In the genomic region with DNA sequence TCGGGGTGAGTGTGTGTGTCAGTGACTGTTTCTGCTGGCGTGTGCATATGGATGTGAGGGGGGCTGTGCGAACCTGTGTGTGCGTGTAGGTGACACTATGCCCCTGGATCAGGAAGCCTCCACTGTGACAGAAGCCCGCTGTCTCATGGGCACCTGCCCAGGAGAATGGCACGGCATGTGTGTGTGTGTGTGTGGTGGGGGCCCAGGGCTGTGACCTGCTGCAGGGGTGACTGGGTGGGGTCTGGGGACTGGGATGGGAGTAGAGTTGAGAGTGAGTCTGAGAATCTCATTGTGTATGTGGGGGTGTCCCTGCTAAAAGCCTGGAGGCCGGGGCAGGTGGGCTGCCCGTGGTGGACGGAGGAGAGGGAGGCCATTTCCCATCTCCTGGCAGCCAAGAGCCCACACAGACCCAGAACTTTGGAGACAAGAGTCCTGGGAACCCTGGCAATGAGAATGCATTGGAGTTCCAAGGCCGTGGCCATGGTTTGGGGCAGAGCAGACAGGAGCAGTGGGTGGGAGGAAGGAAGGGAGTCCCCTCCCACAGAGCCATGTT, we compare ENCODE assay signal across 10 cellular contexts. TPM values are rescaled to one million over a fixed set of nuclear protein-coding genes. Genes with fewer than 3 reads are reported as not detected.
DNase-seq lines count a peak whose midpoint lies in the region; ATAC-seq and TF ChIP-seq lines count a peak whose summit lies in the region.
"Had no signal": no experiment of that assay in that cellular context is flagged by ENCODE, and none has a peak within 500 bp of the region (broad histone marks: within the 10 kb centered on the region; RNA-seq: fewer than 3 reads in every experiment).

No MANE protein-coding gene starts in this region.

- intact Hi-C loops in cardiac septum (cut with DNase I): no loop called here
- intact Hi-C loops in left cardiac atrium (cut with DNase I): no loop called here

- H3K27ac ChIP-seq in brain microvascular endothelial cell: peak overlapping the region; percentile 21
- H3K27ac ChIP-seq in urinary bladder (ENCODE audit: low read depth): peak overlapping the region; percentile 88

- no peaks in the 10 kb centered on the region for H3K9me3 ChIP-seq in mucosa of stomach (ENCODE audit: control insufficient read depth, low read length)

- TF ChIP-seq CTCF in brain microvascular endothelial cell (IDR thresholded peaks at IDR 0.05; ENCODE audit: low read depth, low read length, missing control alignments): no peak

- H3K4me3 ChIP-seq in brain microvascular endothelial cell (ENCODE audit: low read depth, low read length) (no peak overlapping the region), mucosa of stomach (ENCODE audit: low read length) (peak overlapping the region; percentile 89), urinary bladder (ENCODE audit: low read depth, low read length) (peak overlapping the region; percentile 6)

- no peak for ATAC-seq in left cardiac atrium
- ATAC-seq in HG02840 (IDR thresholded peaks at IDR 0.05; ENCODE audit: low FRiP score, unreplicated experiment): no peak

- in situ Hi-C loops in brain microvascular endothelial cell (cut with HindIII; ENCODE audit: low pct_ligation_motif_present, low sequenced_read_pairs): no loop called here

- 58% methylated on average over 10 of the region's 10 CpGs for WGBS in urinary bladder

- peak overlapping the region; percentile 97 for H3K9ac ChIP-seq in mucosa of stomach (ENCODE audit: low read length)

- H3K4me1 ChIP-seq in mucosa of stomach (ENCODE audit: control insufficient read depth, insufficient read depth, low read length): peaks cover 38% of the 10 kb centered on the region
- H3K4me1 ChIP-seq in urinary bladder (ENCODE audit: insufficient read depth): no peaks in the 10 kb centered on the region

- DNase-seq in cardiac septum (ENCODE audit: low spot score): peak; percentile 51
- DNase-seq in left cardiac atrium: no peak
- no peak for DNase-seq in brain microvascular endothelial cell
- DNase-seq in HPDE6-E6E7 (ENCODE audit: extremely low spot score): no peak
- no peak for DNase-seq in CD1c-positive myeloid dendritic cell (ENCODE audit: extremely low spot score)
- DNase-seq: cortex of kidney, HFFc6 had no signal

- H3K36me3 ChIP-seq in brain microvascular endothelial cell (replicated peaks) (peaks cover 4% of the 10 kb centered on the region), mucosa of stomach (ENCODE audit: control insufficient read depth, insufficient read depth, low read length) (peaks cover 10% of the 10 kb centered on the region), urinary bladder (ENCODE audit: insufficient read depth) (no peaks in the 10 kb centered on the region)

- no peaks in the 10 kb centered on the region for H3K27me3 ChIP-seq in brain microvascular endothelial cell (replicated peaks)
- no peaks in the 10 kb centered on the region for H3K27me3 ChIP-seq in mucosa of stomach (ENCODE audit: control insufficient read depth, insufficient read depth, low read length)

RNA-seq across cellular contexts. Expression of a gene that starts 6.4 kb away (rescaled TPM):
- 95.4 TPM for total RNA-seq in cardiac septum
- 100 to 1,000 TPM; 183 to 310 TPM for total RNA-seq in left cardiac atrium
- total RNA-seq in urinary bladder: 438 TPM
- polyA plus RNA-seq in urinary bladder: 424 TPM

RNA-seq across cellular contexts. Expression of a gene that starts 41.8 kb away (rescaled TPM):
- total RNA-seq in cardiac septum (17.8 TPM), left cardiac atrium (10 to 100 TPM; 28.2 to 29.8 TPM), urinary bladder (69.5 TPM)
- 43.6 TPM for polyA plus RNA-seq in urinary bladder
